10 cellular contexts compared by ENCODE assay signal in genomic region chr1:176241385-176242015, GRCh38. TPM values are rescaled to one million over a fixed set of nuclear protein-coding genes. Genes with fewer than 3 reads are reported as not detected.
A peak's percentile ranks its signal among the peaks of the same experiment; 100 is the strongest.
DNase-seq lines count a peak whose midpoint lies in the region; ATAC-seq and TF ChIP-seq lines count a peak whose summit lies in the region.
"Had no signal": no experiment of that assay in that cellular context is flagged by ENCODE, and none has a peak within 500 bp of the region (broad histone marks: within the 10 kb centered on the region; RNA-seq: fewer than 3 reads in every experiment).

No MANE protein-coding gene starts in this region.

- H3K9me2 ChIP-seq in PC-3 (replicated peaks; ENCODE audit: low read length) = no peaks in the 10 kb centered on the region

- no peaks in the 10 kb centered on the region for H3F3A ChIP-seq in PC-3 (ENCODE audit: low read length, unreplicated experiment)

- ATAC-seq in PC-3 = peak; percentile 71
- no peak for ATAC-seq in HG03139 (IDR thresholded peaks at IDR 0.05; ENCODE audit: unreplicated experiment)

- POLR2A ChIA-PET in PC-3 (lab: Charles Lee; ENCODE audit: unreplicated experiment) = no interaction called here
- POLR2A ChIA-PET in HEK293T (lab: Yijun Ruan, JAX) = no interaction called here

- no peak overlapping the region for H3K4me2 ChIP-seq in PC-3 (ENCODE audit: low read length)

- TF ChIP-seq CTCF in PC-3 (conservative IDR thresholded peaks at IDR 0.05; ENCODE audit: low read depth, low read length) = no peak
- no peak for TF ChIP-seq CTCF in fibroblast of mammary gland (conservative IDR thresholded peaks at IDR 0.05; ENCODE audit: control insufficient read depth, insufficient read depth, low read depth, low read length)
- TF ChIP-seq CTCF in transverse colon (IDR thresholded peaks at IDR 0.05) = no peak

- BruUV-seq in PC-3 (replicated peaks; lab: Mats Ljungman, UMichigan) = no TSS peak

- H3K27me3 ChIP-seq in PC-3 (ENCODE audit: low read length) (no peaks in the 10 kb centered on the region), transverse colon (no peaks in the 10 kb centered on the region)

- 0 out of 2 replicates have a peak, but pooled peaks cover 5% of the 10 kb centered on the region for H3K4me1 ChIP-seq in PC-3 (ENCODE audit: insufficient read depth, low read length)
- H3K4me1 ChIP-seq in transverse colon = no peaks in the 10 kb centered on the region

- CTCF ChIA-PET in PC-3 (lab: Charles Lee) = no interaction called here
- CTCF ChIA-PET in HEK293T (lab: Yijun Ruan, JAX) = no interaction called here

- H2AFZ ChIP-seq in PC-3 (ENCODE audit: low read length) = no peak overlapping the region

- no peak overlapping the region for H3K27ac ChIP-seq in PC-3 (ENCODE audit: low read length)
- H3K27ac ChIP-seq in transverse colon = no peak overlapping the region

- H3K79me2 ChIP-seq in PC-3 (ENCODE audit: low read length) = no peaks in the 10 kb centered on the region

- peak; percentile 3 to 17 for DNase-seq in stimulated activated CD4-positive, alpha-beta T cell treated with anti-CD3 and anti-CD28 coated beads, Interleukin-15, amount 100 ng/mL, for 48 hours (ENCODE audit: low read depth in 2 of 2)
- no peak for DNase-seq in stimulated activated CD4-positive, alpha-beta T cell treated with anti-CD3 and anti-CD28 coated beads, Interleukin-12 subunit alpha, Interleukin-12 subunit beta, amount 100 ng/mL, for 4 hours
- DNase-seq in PC-3 (peak; percentile 68), fibroblast of mammary gland (ENCODE audit: low read depth) (peak; percentile 94), HEK293T (ENCODE audit: extremely low spot score) (no peak), transverse colon (no peak)
- no peak for DNase-seq in stimulated activated naive CD4-positive, alpha-beta T cell (lab: John Stamatoyannopoulos, UW)
- DNase-seq: effector CD4-positive, alpha-beta T cell; NCI-H510A treated with DMSO at 0.1 percent for 48 hours had no signal

- no peaks in the 10 kb centered on the region for H4K20me1 ChIP-seq in PC-3 (ENCODE audit: low read length)

- intact Hi-C loops in PC-3 (cut with micrococcal nuclease) = no loop called here
- intact Hi-C loops in transverse colon (cut with DNase I; ENCODE audit: low total_unique reads) = no loop called here

- no peaks in the 10 kb centered on the region for H3K36me3 ChIP-seq in PC-3 (ENCODE audit: low read depth, low read length)
- H3K36me3 ChIP-seq in transverse colon = no peaks in the 10 kb centered on the region

- 56 to 70% methylated on average over 2 of the region's 2 CpGs for WGBS in transverse colon (ENCODE audit: low coverage in 1 of 2), 2 donors

- in situ Hi-C loops in transverse colon (cut with MboI; ENCODE audit: low pct_ligation_motif_present in 1 of 4, low pct_unique_long_range_greater_than_20kb in 1 of 4, low sequenced_read_pairs in 3 of 4) = no loop called here

- H3K4me3 ChIP-seq in PC-3 (ENCODE audit: low read length) (no peak overlapping the region), fibroblast of mammary gland (ENCODE audit: control insufficient read depth, low read depth, low read length) (no peak overlapping the region), transverse colon (no peak overlapping the region)

- TF ChIP-seq EP300 in transverse colon (IDR thresholded peaks at IDR 0.05; ENCODE audit: low read depth) = no peak

- H3K9ac ChIP-seq in PC-3 (ENCODE audit: low read length) = no peak overlapping the region

- no peaks in the 10 kb centered on the region for H3K9me3 ChIP-seq in PC-3 (ENCODE audit: low read length)
- no peaks in the 10 kb centered on the region for H3K9me3 ChIP-seq in transverse colon

- TF ChIP-seq POLR2A in transverse colon (IDR thresholded peaks at IDR 0.05) = no peak

TF ChIP-seq in HEK293T, 16 proteins besides CTCF, POLR2A, EP300 and RAD21:
- TF ChIP-seq PKNOX1 (IDR thresholded peaks at IDR 0.05) = no peak
- no peak for TF ChIP-seq FOXA1 (IDR thresholded peaks at IDR 0.05)
- no peak for TF ChIP-seq ZNF384 (IDR thresholded peaks at IDR 0.05)
- no peak for TF ChIP-seq CTBP1 (IDR thresholded peaks at IDR 0.05; ENCODE audit: borderline replicate concordance)
- TF ChIP-seq TARDBP (IDR thresholded peaks at IDR 0.05) = no peak
- TF ChIP-seq BHLHE40 (IDR thresholded peaks at IDR 0.05; ENCODE audit: borderline replicate concordance) = no peak
- TF ChIP-seq SP1 (IDR thresholded peaks at IDR 0.05) = no peak
- TF ChIP-seq ARNT (IDR thresholded peaks at IDR 0.05) = no peak
- TF ChIP-seq FOXK2 (IDR thresholded peaks at IDR 0.05) = no peak
- no peak for TF ChIP-seq HDGF (IDR thresholded peaks at IDR 0.05; ENCODE audit: borderline replicate concordance)
- TF ChIP-seq SUZ12 (IDR thresholded peaks at IDR 0.05) = no peak
- TF ChIP-seq NFRKB (IDR thresholded peaks at IDR 0.05) = no peak
- no peak for TF ChIP-seq L3MBTL2 (conservative IDR thresholded peaks at IDR 0.05)
- TF ChIP-seq LEF1 (IDR thresholded peaks at IDR 0.05; ENCODE audit: borderline replicate concordance) = no peak
- TF ChIP-seq ELF4 (IDR thresholded peaks at IDR 0.05) = no peak
- TF ChIP-seq FOXM1 (IDR thresholded peaks at IDR 0.05; ENCODE audit: borderline replicate concordance) = no peak

RNA-seq across cellular contexts. Expression of gene COP1, which starts 34.4 kb away (rescaled TPM):
- total RNA-seq in PC-3 (2014; rRNA removed) = 8.8 and 16.6 TPM in 2 replicates
- 100 to 1,000 TPM in 2 of 4 donors, 10 to 100 TPM in 2; 52.3 to 190 (median 109) TPM for total RNA-seq in transverse colon

Comparison
In these comparisons a context has a peak if more than half of its experiments do, and no peak if none do; other contexts are left out.
1. DNase-seq: peak in stimulated activated CD4-positive, alpha-beta T cell treated with anti-CD3 and anti-CD28 coated beads, Interleukin-15, amount 100 ng/mL, for 48 hours (2 of 2), PC-3 (single experiment) and fibroblast of mammary gland (single experiment); none in stimulated activated CD4-positive, alpha-beta T cell treated with anti-CD3 and anti-CD28 coated beads, Interleukin-12 subunit alpha, Interleukin-12 subunit beta, amount 100 ng/mL, for 4 hours (single experiment), HEK293T (single experiment), transverse colon (single experiment) and stimulated activated naive CD4-positive, alpha-beta T cell (0 of 6).